Comparison of ENCODE assay signal across 8 cellular contexts in genomic region chr11:62544521-62545436, GRCh38. TPM values are rescaled to one million over a fixed set of nuclear protein-coding genes. Genes with fewer than 3 reads are reported as not detected.
A peak's percentile ranks its signal among the peaks of the same experiment; 100 is the strongest.
DNase-seq lines count a peak whose midpoint lies in the region; ATAC-seq, FAIRE-seq and TF ChIP-seq lines count a peak whose summit lies in the region.

No MANE protein-coding gene starts in this region.

- peak in 3 of 7 experiments; percentile 21 to 62 (median 39) for DNase-seq in CD8-positive, alpha-beta T cell
- no peak for DNase-seq in astrocyte (ENCODE audit: low read depth)
- DNase-seq in immature natural killer cell: peak in 2 of 3 donors; percentile 30 to 31
- DNase-seq in globus pallidus (ENCODE audit: low spot score): no peak
- DNase-seq in NCI-H1092 treated with DMSO at 0.1 percent for 48 hours (lab: John Stamatoyannopoulos, UW): no peak

- intact Hi-C loops in CD8-positive, alpha-beta T cell (cut with DNase I, micrococcal nuclease): loop anchor here in 1 of 2 experiments (1.0 kb wide), 1 partner anchor 16 kb away; no protein-coding TSS in a partner anchor

- peak overlapping the region; percentile 92 for H3K4me3 ChIP-seq in CD8-positive, alpha-beta T cell (ENCODE audit: low read depth, low read length)
- H3K4me3 ChIP-seq in KMS-11 (IDR thresholded peaks at IDR 0.05; ENCODE audit: insufficient read depth, low read depth, low read length) (no peak overlapping the region), astrocyte (ENCODE audit: insufficient read depth, low read depth, low read length) (peak overlapping the region; percentile 95)

- ATAC-seq in CD8-positive, alpha-beta T cell: no peak
- ATAC-seq in HG02938 (IDR thresholded peaks at IDR 0.05; ENCODE audit: unreplicated experiment): no peak

- peak overlapping the region; percentile 94 for H3K4me3 Mint-ChIP-seq in CD8-positive, alpha-beta T cell
- H3K4me3 Mint-ChIP-seq in astrocyte (ENCODE audit: unreplicated experiment) (peak overlapping the region; percentile 94), immature natural killer cell (peak overlapping the region; percentile 96 to 99 (median 96))
- H3K4me3 Mint-ChIP-seq in stimulated activated naive CD8-positive, alpha-beta T cell treated with anti-CD3 and anti-CD28 coated beads, Interleukin-15, Interleukin-2, amounts not matched to agents 100 ng/mL and 50 ng/mL, for 24 hours: peak overlapping the region; percentile 84

- H3K79me2 ChIP-seq in KMS-11 (ENCODE audit: insufficient read depth, low read depth): peaks cover 67% of the 10 kb centered on the region
- H3K79me2 ChIP-seq in astrocyte (ENCODE audit: insufficient read depth, low read length): peaks cover 76% of the 10 kb centered on the region

- no peak for TF ChIP-seq CTCF in CD8-positive, alpha-beta T cell (IDR thresholded peaks at IDR 0.05)
- TF ChIP-seq CTCF in KMS-11 (conservative IDR thresholded peaks at IDR 0.05; ENCODE audit: low read depth, low read length) (no peak), astrocyte (IDR thresholded peaks at IDR 0.05; ENCODE audit: insufficient read depth, low read depth, low read length) (no peak)

- H3K27me3 ChIP-seq in CD8-positive, alpha-beta T cell (ENCODE audit: insufficient read depth, low read length): no peaks in the 10 kb centered on the region
- no peaks in the 10 kb centered on the region for H3K27me3 ChIP-seq in KMS-11 (ENCODE audit: insufficient read depth, low read depth)
- H3K27me3 ChIP-seq in astrocyte (ENCODE audit: insufficient read depth, low read length): no peaks in the 10 kb centered on the region

- H3K27ac ChIP-seq in CD8-positive, alpha-beta T cell (ENCODE audit: low read depth, low read length): peak overlapping the region; percentile 79
- peak overlapping the region; percentile 79 for H3K27ac ChIP-seq in KMS-11
- H3K27ac ChIP-seq in astrocyte (ENCODE audit: low read depth, low read length): peak overlapping the region; percentile 87

- peaks cover 10% of the 10 kb centered on the region for H3K36me3 Mint-ChIP-seq in CD8-positive, alpha-beta T cell
- H3K36me3 Mint-ChIP-seq in astrocyte (ENCODE audit: low read depth, unreplicated experiment): no peaks in the 10 kb centered on the region
- no peaks in the 10 kb centered on the region for H3K36me3 Mint-ChIP-seq in immature natural killer cell
- no peaks in the 10 kb centered on the region for H3K36me3 Mint-ChIP-seq in stimulated activated naive CD8-positive, alpha-beta T cell treated with anti-CD3 and anti-CD28 coated beads, Interleukin-15, Interleukin-2, amounts not matched to agents 100 ng/mL and 50 ng/mL, for 24 hours (ENCODE audit: low read depth)

- no peaks in the 10 kb centered on the region for H3K27me3 Mint-ChIP-seq in CD8-positive, alpha-beta T cell (ENCODE audit: low read depth)
- H3K27me3 Mint-ChIP-seq in astrocyte (ENCODE audit: low read depth, unreplicated experiment) (no peaks in the 10 kb centered on the region), immature natural killer cell (ENCODE audit: low read depth in 3 of 3) (peaks cover 0 to 6% (median 3%) of the 10 kb centered on the region in 3 donors)
- H3K27me3 Mint-ChIP-seq in stimulated activated naive CD8-positive, alpha-beta T cell treated with anti-CD3 and anti-CD28 coated beads, Interleukin-15, Interleukin-2, amounts not matched to agents 100 ng/mL and 50 ng/mL, for 24 hours: no peaks in the 10 kb centered on the region

- POLR2A ChIA-PET in CD8-positive, alpha-beta T cell (lab: Charles Lee): interaction anchor here (0.7 to 5.7 kb wide), 5 partner anchors 11 to 454 kb away, joined by 3 to 89 read pairs (median 3); no protein-coding TSS in a partner anchor

- H2AFZ ChIP-seq in KMS-11 (ENCODE audit: low read depth): peak overlapping the region; percentile 3; the same call in 1 of the 2 replicates
- H2AFZ ChIP-seq in astrocyte (ENCODE audit: low read depth, low read length): no peak overlapping the region

- CTCF ChIA-PET in CD8-positive, alpha-beta T cell (lab: Charles Lee): interaction anchor here (0.5 to 13.8 kb wide), 7 partner anchors 11 to 598 kb away, joined by 3 to 265 read pairs (median 17); partner anchors contain the start of gene SCGB1A1

- peaks cover 18% of the 10 kb centered on the region for H4K20me1 ChIP-seq in KMS-11 (ENCODE audit: insufficient read depth)
- peaks cover 56% of the 10 kb centered on the region for H4K20me1 ChIP-seq in astrocyte (ENCODE audit: insufficient read depth, low read length)

- H3K9ac ChIP-seq in KMS-11 (peak overlapping the region; percentile 73), astrocyte (ENCODE audit: low read length) (peak overlapping the region; percentile 91)

- no peaks in the 10 kb centered on the region for H3K36me3 ChIP-seq in CD8-positive, alpha-beta T cell (ENCODE audit: insufficient read depth, low read length)
- H3K36me3 ChIP-seq in KMS-11 (ENCODE audit: insufficient read depth) (no peaks in the 10 kb centered on the region), astrocyte (ENCODE audit: insufficient read depth, low read length) (no peaks in the 10 kb centered on the region)

- H3K9me3 ChIP-seq in CD8-positive, alpha-beta T cell (ENCODE audit: low read length): no peaks in the 10 kb centered on the region
- no peaks in the 10 kb centered on the region for H3K9me3 ChIP-seq in astrocyte (ENCODE audit: insufficient read depth, low read depth, low read length)

- no peak for FAIRE-seq in astrocyte (lab: Jason Lieb, UNC)

- H3K4me2 ChIP-seq in KMS-11: peak overlapping the region; percentile 99
- H3K4me2 ChIP-seq in astrocyte (ENCODE audit: low read length): peak overlapping the region; percentile 90

- peaks cover 64% of the 10 kb centered on the region for H3K4me1 Mint-ChIP-seq in CD8-positive, alpha-beta T cell (ENCODE audit: low read depth)
- peaks cover 45% of the 10 kb centered on the region for H3K4me1 Mint-ChIP-seq in astrocyte (ENCODE audit: low read depth, unreplicated experiment)
- H3K4me1 Mint-ChIP-seq in immature natural killer cell: peaks cover 66 to 68% of the 10 kb centered on the region in 2 donors
- H3K4me1 Mint-ChIP-seq in stimulated activated naive CD8-positive, alpha-beta T cell treated with anti-CD3 and anti-CD28 coated beads, Interleukin-15, Interleukin-2, amounts not matched to agents 100 ng/mL and 50 ng/mL, for 24 hours (ENCODE audit: low read depth): peaks cover 82% of the 10 kb centered on the region

- no peaks in the 10 kb centered on the region for H3K9me3 Mint-ChIP-seq in CD8-positive, alpha-beta T cell
- H3K9me3 Mint-ChIP-seq in astrocyte (ENCODE audit: unreplicated experiment) (no peaks in the 10 kb centered on the region), immature natural killer cell (no peaks in the 10 kb centered on the region)
- no peaks in the 10 kb centered on the region for H3K9me3 Mint-ChIP-seq in stimulated activated naive CD8-positive, alpha-beta T cell treated with anti-CD3 and anti-CD28 coated beads, Interleukin-15, Interleukin-2, amounts not matched to agents 100 ng/mL and 50 ng/mL, for 24 hours

- peak overlapping the region; percentile 93 for H3K27ac Mint-ChIP-seq in CD8-positive, alpha-beta T cell
- H3K27ac Mint-ChIP-seq in astrocyte (ENCODE audit: unreplicated experiment): peak overlapping the region; percentile 77
- peak overlapping the region; percentile 90 to 95 (median 94) for H3K27ac Mint-ChIP-seq in immature natural killer cell
- peak overlapping the region; percentile 75 for H3K27ac Mint-ChIP-seq in stimulated activated naive CD8-positive, alpha-beta T cell treated with anti-CD3 and anti-CD28 coated beads, Interleukin-15, Interleukin-2, amounts not matched to agents 100 ng/mL and 50 ng/mL, for 24 hours

- H3K4me1 ChIP-seq in CD8-positive, alpha-beta T cell (ENCODE audit: insufficient read depth, low read length): peaks cover 67% of the 10 kb centered on the region
- peaks cover 56% of the 10 kb centered on the region for H3K4me1 ChIP-seq in KMS-11 (ENCODE audit: low read depth, poor library complexity, severe bottlenecking)
- peaks cover 61% of the 10 kb centered on the region for H3K4me1 ChIP-seq in astrocyte (ENCODE audit: insufficient read depth, low read length)

RNA-seq across cellular contexts. Expression of gene AHNAK, which starts 1.8 kb away (rescaled TPM):
- total RNA-seq in CD8-positive, alpha-beta T cell: 100 to 1,000 TPM; 185 to 188 TPM
- 305 and 378 TPM in 2 replicates for total RNA-seq in astrocyte
- 100 to 1,000 TPM in 1 of 3 donors, 10 to 100 TPM in 2; 45.0 to 217 (median 57.2) TPM for polyA plus RNA-seq in immature natural killer cell

RNA-seq across cellular contexts. Expression of gene EEF1G, which starts 28.9 kb away (rescaled TPM):
- 1,000 to 10,000 TPM; 2,174 to 2,204 TPM for total RNA-seq in CD8-positive, alpha-beta T cell
- 1,185 and 1,298 TPM in 2 replicates for total RNA-seq in astrocyte
- polyA plus RNA-seq in immature natural killer cell: 100 to 1,000 TPM; 628 to 849 (median 821) TPM

RNA-seq across cellular contexts. Expression of gene TUT1, which starts 46.5 kb away (rescaled TPM):
- 10 to 100 TPM; 15.3 to 17.7 TPM for total RNA-seq in CD8-positive, alpha-beta T cell
- 16.8 and 18.3 TPM in 2 replicates for total RNA-seq in astrocyte
- 10 to 100 TPM in 2 of 3 donors, 1 to 10 TPM in 1; 7.3 to 16.2 (median 12.5) TPM for polyA plus RNA-seq in immature natural killer cell

RNA-seq across cellular contexts. Expression of gene MTA2, which starts 56.9 kb away (rescaled TPM):
- total RNA-seq in CD8-positive, alpha-beta T cell: 100 to 1,000 TPM; 148 to 154 TPM
- 123 and 136 TPM in 2 replicates for total RNA-seq in astrocyte
- 10 to 100 TPM in 2 of 3 donors, 1 to 10 TPM in 1; 9.7 to 48.4 (median 22.4) TPM for polyA plus RNA-seq in immature natural killer cell

Comparison
In these comparisons a context has a peak if more than half of its experiments do, and no peak if none do; other contexts are left out.
1. DNase-seq: peak in immature natural killer cell (2 of 3); none in astrocyte (single experiment), globus pallidus (single experiment) and NCI-H1092 treated with DMSO at 0.1 percent for 48 hours (single experiment).
2. Peak in every context shown above with its lines, with median percentiles within 50 percentile points of each other: H3K27ac ChIP-seq, H3K27ac Mint-ChIP-seq and H3K4me3 Mint-ChIP-seq.